Comparison of ENCODE assay signal across 10 cellular contexts in genomic region chr5:11385251-11385900, GRCh38.
A peak's percentile ranks its signal among the peaks of the same experiment; 100 is the strongest.
DNase-seq lines count a peak whose midpoint lies in the region; ATAC-seq and TF ChIP-seq lines count a peak whose summit lies in the region.
"Had no signal": no experiment of that assay in that cellular context is flagged by ENCODE, and none has a peak within 500 bp of the region (broad histone marks: within the 10 kb centered on the region; RNA-seq: fewer than 3 reads in every experiment).

No MANE protein-coding gene starts in this region.

- H3K4me1 ChIP-seq in GM23338 (ENCODE audit: insufficient read depth) (peaks cover 13% of the 10 kb centered on the region; the same call in 1 of the 2 replicates), iPS-15b (ENCODE audit: control insufficient read depth, insufficient read depth, low read length) (peaks cover 9% of the 10 kb centered on the region)

- H3K9me2 ChIP-seq in GM23338 (ENCODE audit: insufficient read depth), result no peaks in the 10 kb centered on the region

- no peaks in the 10 kb centered on the region for H3K9me3 Mint-ChIP-seq in GM23338

- peak overlapping the region; percentile 74 for H3K4me2 ChIP-seq in GM23338

- H3K36me3 Mint-ChIP-seq in GM23338 (ENCODE audit: low read depth), result no peaks in the 10 kb centered on the region; the same call in 2 of the 3 replicates

- peak overlapping the region; percentile 67 for H3K4me3 Mint-ChIP-seq in GM23338

- ATAC-seq in GM23338, result peak; percentile 44
- ATAC-seq in GM19023 (IDR thresholded peaks at IDR 0.05; ENCODE audit: unreplicated experiment), result no peak

- H3K27me3 Mint-ChIP-seq in GM23338 (ENCODE audit: insufficient read depth, low read depth, poor library complexity), result peaks cover 40% of the 10 kb centered on the region

- TF ChIP-seq CTCF in GM23338 (conservative IDR thresholded peaks at IDR 0.05; ENCODE audit: low read depth in 2 of 2), result no peak

- no peaks in the 10 kb centered on the region for H3K79me2 ChIP-seq in GM23338 (replicated peaks; ENCODE audit: insufficient read depth)

- H3K27ac Mint-ChIP-seq in GM23338, result no peak overlapping the region

- H4K20me1 ChIP-seq in GM23338 (replicated peaks; ENCODE audit: insufficient read depth), result no peaks in the 10 kb centered on the region

- H3K27me3 ChIP-seq in GM23338 (ENCODE audit: insufficient read depth) (peaks cover 40% of the 10 kb centered on the region), iPS-15b (ENCODE audit: control insufficient read depth, insufficient read depth, low read length) (peaks cover 32% of the 10 kb centered on the region)
- H3K27me3 ChIP-seq: ovary had no signal

- H3K36me3 ChIP-seq in GM23338 (ENCODE audit: insufficient read depth), result no peaks in the 10 kb centered on the region
- H3K36me3 ChIP-seq in SK-N-MC (ENCODE audit: insufficient read depth, low read length), result no peaks in the 10 kb centered on the region
- H3K36me3 ChIP-seq in iPS-15b (ENCODE audit: control insufficient read depth, insufficient read depth, low read length), result no peaks in the 10 kb centered on the region
- H3K36me3 ChIP-seq: ovary had no signal

- peaks cover 22% of the 10 kb centered on the region for H3K4me1 Mint-ChIP-seq in GM23338

- H3F3A ChIP-seq in GM23338 (replicated peaks; ENCODE audit: low read depth), result no peaks in the 10 kb centered on the region

- H3K4me3 ChIP-seq in GM23338 (peak overlapping the region; percentile 47), SK-N-MC (peak overlapping the region; percentile 43), iPS-15b (ENCODE audit: low read depth, low read length) (peak overlapping the region; percentile 33)

- no peak overlapping the region for H3K9ac ChIP-seq in SK-N-MC (ENCODE audit: insufficient read length)
- H3K9ac ChIP-seq in iPS-15b (ENCODE audit: low read depth, low read length), result no peak overlapping the region

- H3K27ac ChIP-seq in GM23338 (ENCODE audit: low read depth) (no peak overlapping the region), SK-N-MC (no peak overlapping the region)

- H2AFZ ChIP-seq in GM23338, result no peak overlapping the region

- no peaks in the 10 kb centered on the region for H3K9me3 ChIP-seq in SK-N-MC (ENCODE audit: low read depth, low read length)
- H3K9me3 ChIP-seq in iPS-15b (ENCODE audit: control insufficient read depth, insufficient read depth, low read length), result no peaks in the 10 kb centered on the region
- H3K9me3 ChIP-seq: ovary had no signal

- DNase-seq in GM23338 (ENCODE audit: low spot score) (peak; percentile 34), SK-N-MC (ENCODE audit: low read depth, low spot score) (no peak), retina (peak; percentile 58), cerebellar nuclear complex (lab: John Stamatoyannopoulos, UW) (no peak), NCI-H146 (lab: John Stamatoyannopoulos, UW) (no peak), COLO829 (ENCODE audit: low spot score) (no peak)
- DNase-seq: NCI-H1092 treated with DMSO at 0.1 percent for 48 hours had no signal

TF ChIP-seq in GM23338, 12 proteins besides CTCF, POLR2A, EP300 and RAD21:
- TF ChIP-seq NANOG (IDR thresholded peaks at IDR 0.05; ENCODE audit: borderline replicate concordance), result no peak
- peak; percentile 41 for TF ChIP-seq EZH2 (IDR thresholded peaks at IDR 0.05; ENCODE audit: low read depth, unreplicated experiment)
- TF ChIP-seq ZNF331 (CRISPR knock-in tag; IDR thresholded peaks at IDR 0.05; ENCODE audit: low read depth), result no peak

Comparison
In these comparisons a context has a peak if more than half of its experiments do, and no peak if none do; other contexts are left out.
1. DNase-seq: peak in GM23338 (single experiment) and retina (single experiment); none in SK-N-MC (single experiment), cerebellar nuclear complex (0 of 2), NCI-H146 (single experiment) and COLO829 (single experiment).
2. Peak in every context shown above with its lines, with median percentiles within 50 percentile points of each other: H3K4me3 ChIP-seq.